Comparison of ENCODE assay signal across 19 cellular contexts in the genomic region with DNA sequence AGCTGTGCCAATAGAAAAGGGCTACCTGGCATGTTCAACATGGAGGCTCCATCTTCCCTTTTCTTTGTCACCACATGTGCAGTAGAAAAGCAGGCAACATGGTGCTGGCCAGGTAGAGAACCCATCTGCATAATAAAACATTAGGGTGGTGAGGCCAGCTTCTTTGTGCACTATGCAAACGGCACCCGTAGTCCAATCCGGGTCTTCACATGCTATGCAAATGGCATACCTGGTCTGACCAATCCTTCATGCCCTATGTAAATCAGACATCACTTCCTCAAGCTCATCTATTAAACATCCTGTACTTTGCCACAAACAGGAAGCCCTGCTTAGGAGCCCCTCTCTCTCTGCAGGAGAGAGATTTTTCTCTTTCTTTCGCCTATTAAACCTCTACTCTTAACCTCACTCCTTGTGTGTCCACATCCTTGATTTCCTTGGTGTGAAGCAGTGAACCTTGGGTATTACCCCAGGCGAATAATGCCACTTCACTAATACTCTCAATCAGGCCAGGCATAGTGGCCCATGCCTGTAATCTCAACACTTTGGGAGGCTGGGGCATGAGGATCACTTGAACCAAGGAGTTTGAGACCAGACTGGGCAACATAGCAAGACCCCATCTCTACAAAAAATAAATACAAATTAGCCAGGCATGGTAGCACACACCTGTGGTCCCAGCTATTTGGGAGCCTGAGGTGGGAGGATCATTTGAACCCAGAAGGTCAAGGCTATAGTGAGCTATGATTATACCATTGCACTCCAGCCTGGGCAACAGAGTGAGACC.
DNase-seq lines count a peak whose midpoint lies in the region; ATAC-seq and TF ChIP-seq lines count a peak whose summit lies in the region.
"Had no signal": no experiment of that assay in that cellular context is flagged by ENCODE, and none has a peak within 500 bp of the region (broad histone marks: within the 10 kb centered on the region; RNA-seq: fewer than 3 reads in every experiment).

No MANE protein-coding gene starts in this region.

- 67 to 85% methylated on average over 5 of the region's 5 CpGs for WGBS in thyroid gland, 2 donors

- peaks cover 38% of the 10 kb centered on the region for H3K9me3 Mint-ChIP-seq in GM23338
- H3K9me3 Mint-ChIP-seq in activated T-helper 17 cell treated with anti-CD3 and anti-CD28 coated beads, Interleukin-2, amount 50 U/mL, for 72 hours = peaks cover 4% of the 10 kb centered on the region
- H3K9me3 Mint-ChIP-seq: stimulated activated effector memory CD8-positive, alpha-beta T cell treated with anti-CD3 and anti-CD28 coated beads, Interleukin-12 subunit alpha, Interleukin-12 subunit beta, amount 100 ng/mL, for 72 hours had no signal

- ATAC-seq in GM23338 (peak; percentile 72), GM21390 (IDR thresholded peaks at IDR 0.05; ENCODE audit: unreplicated experiment) (no peak)
- peak; percentile 38 for ATAC-seq in activated T-helper 17 cell treated with anti-CD3 and anti-CD28 coated beads, Interleukin-2, amount 50 U/mL, for 72 hours (replicated peaks)
- ATAC-seq: stimulated activated effector memory CD8-positive, alpha-beta T cell treated with anti-CD3 and anti-CD28 coated beads, Interleukin-12 subunit alpha, Interleukin-12 subunit beta, amount 100 ng/mL, for 72 hours had no signal

- H3K27ac ChIP-seq in GM23338 (ENCODE audit: low read depth) (no peak overlapping the region), thyroid gland (no peak overlapping the region)
- H3K27ac ChIP-seq: BLaER1, cardiac muscle cell, left ventricle myocardium inferior, transverse colon had no signal

- H3K9me3 ChIP-seq in thyroid gland = no peaks in the 10 kb centered on the region
- H3K9me3 ChIP-seq: left ventricle myocardium inferior, transverse colon had no signal

- TF ChIP-seq CTCF in GM23338 (conservative IDR thresholded peaks at IDR 0.05; ENCODE audit: low read depth in 2 of 2) (no peak), thyroid gland (IDR thresholded peaks at IDR 0.05) (no peak)

- no peak overlapping the region for H3K4me3 ChIP-seq in GM23338
- H3K4me3 ChIP-seq in thyroid gland (replicated peaks in 1 of 3) = no peak overlapping the region
- H3K4me3 ChIP-seq: BLaER1, cardiac muscle cell, left ventricle myocardium inferior, transverse colon had no signal

- H2AFZ ChIP-seq in GM23338 = no peak overlapping the region

- no peak for TF ChIP-seq POLR2A in thyroid gland (IDR thresholded peaks at IDR 0.05)

- no peaks in the 10 kb centered on the region for H3K4me1 Mint-ChIP-seq in GM23338
- H3K4me1 Mint-ChIP-seq in activated T-helper 17 cell treated with anti-CD3 and anti-CD28 coated beads, Interleukin-2, amount 50 U/mL, for 72 hours = peaks cover 5% of the 10 kb centered on the region

- no peaks in the 10 kb centered on the region for H3K9me2 ChIP-seq in GM23338 (ENCODE audit: insufficient read depth)

- no peak overlapping the region for H3K4me2 ChIP-seq in GM23338
- H3K4me2 ChIP-seq: BLaER1 had no signal

- DNase-seq in COR-L47 (lab: John Stamatoyannopoulos, UW) (peak; percentile 54), GM23338 (ENCODE audit: low spot score) (peak; percentile 40), NCI-H69 (lab: John Stamatoyannopoulos, UW) (peak; percentile 50), thyroid gland (no peak), CD1c-positive myeloid dendritic cell (ENCODE audit: extremely low spot score) (no peak)
- DNase-seq: activated CD8-positive, alpha-beta memory T cell treated with anti-CD3 and anti-CD28 coated beads, Interleukin-2, amount 50 U/mL, for 4 hours; activated naive CD4-positive, alpha-beta T cell treated with Interleukin-2 at 50 U/mL for 16 hours; left ventricle myocardium inferior; NCI-H1105 treated with DMSO at 0.1 percent for 48 hours; NCI-H524 treated with DMSO at 0.1 percent for 48 hours; posterior cingulate gyrus; small intestine; transverse colon had no signal

- H3K4me1 ChIP-seq in GM23338 (ENCODE audit: insufficient read depth) (no peaks in the 10 kb centered on the region), thyroid gland (no peaks in the 10 kb centered on the region)
- H3K4me1 ChIP-seq: left ventricle myocardium inferior, transverse colon had no signal

- H3K4me3 Mint-ChIP-seq in GM23338 = no peak overlapping the region
- peak overlapping the region; percentile 1 for H3K4me3 Mint-ChIP-seq in activated T-helper 17 cell treated with anti-CD3 and anti-CD28 coated beads, Interleukin-2, amount 50 U/mL, for 72 hours
- H3K4me3 Mint-ChIP-seq: stimulated activated effector memory CD8-positive, alpha-beta T cell treated with anti-CD3 and anti-CD28 coated beads, Interleukin-12 subunit alpha, Interleukin-12 subunit beta, amount 100 ng/mL, for 72 hours; T-helper 1 cell treated with Interleukin-12 subunit alpha and Interleukin-12 subunit beta and Interleukin-4 antibody, amounts not matched to agents 30 μg/mL and 1 μg/mL, for 36 hours had no signal

- H3K27me3 ChIP-seq in GM23338 (ENCODE audit: insufficient read depth) = no peaks in the 10 kb centered on the region
- H3K27me3 ChIP-seq in thyroid gland = no peaks in the 10 kb centered on the region
- H3K27me3 ChIP-seq: BLaER1, cardiac muscle cell, transverse colon had no signal

- intact Hi-C loops in thyroid gland (cut with DNase I) = no loop called here

- H4K20me1 ChIP-seq in GM23338 (replicated peaks; ENCODE audit: insufficient read depth) = no peaks in the 10 kb centered on the region
- H4K20me1 ChIP-seq: BLaER1 had no signal

- H3K27me3 Mint-ChIP-seq in GM23338 (ENCODE audit: insufficient read depth, low read depth, poor library complexity) = no peaks in the 10 kb centered on the region
- H3K27me3 Mint-ChIP-seq in activated T-helper 17 cell treated with anti-CD3 and anti-CD28 coated beads, Interleukin-2, amount 50 U/mL, for 72 hours = no peaks in the 10 kb centered on the region

- no peaks in the 10 kb centered on the region for H3K79me2 ChIP-seq in GM23338 (replicated peaks; ENCODE audit: insufficient read depth)

- H3K36me3 Mint-ChIP-seq in GM23338 (ENCODE audit: low read depth) = peaks cover 18% of the 10 kb centered on the region
- no peaks in the 10 kb centered on the region for H3K36me3 Mint-ChIP-seq in activated T-helper 17 cell treated with anti-CD3 and anti-CD28 coated beads, Interleukin-2, amount 50 U/mL, for 72 hours (ENCODE audit: low read depth)
- H3K36me3 Mint-ChIP-seq: stimulated activated effector memory CD8-positive, alpha-beta T cell treated with anti-CD3 and anti-CD28 coated beads, Interleukin-12 subunit alpha, Interleukin-12 subunit beta, amount 100 ng/mL, for 72 hours had no signal

- no peaks in the 10 kb centered on the region for H3F3A ChIP-seq in GM23338 (replicated peaks; ENCODE audit: low read depth)

- H3K36me3 ChIP-seq in GM23338 (ENCODE audit: insufficient read depth) = peaks cover 2% of the 10 kb centered on the region; the same call in 1 of the 2 replicates
- H3K36me3 ChIP-seq in thyroid gland = no peaks in the 10 kb centered on the region
- H3K36me3 ChIP-seq: BLaER1, cardiac muscle cell, left ventricle myocardium inferior, transverse colon had no signal

- H3K27ac Mint-ChIP-seq in GM23338 = no peak overlapping the region
- no peak overlapping the region for H3K27ac Mint-ChIP-seq in activated T-helper 17 cell treated with anti-CD3 and anti-CD28 coated beads, Interleukin-2, amount 50 U/mL, for 72 hours
- H3K27ac Mint-ChIP-seq: stimulated activated effector memory CD8-positive, alpha-beta T cell treated with anti-CD3 and anti-CD28 coated beads, Interleukin-12 subunit alpha, Interleukin-12 subunit beta, amount 100 ng/mL, for 72 hours; T-helper 1 cell treated with Interleukin-12 subunit alpha and Interleukin-12 subunit beta and Interleukin-4 antibody, amounts not matched to agents 30 μg/mL and 1 μg/mL, for 36 hours had no signal

TF ChIP-seq in GM23338, 12 proteins besides CTCF, POLR2A, EP300 and RAD21 (continues in another document):
- TF ChIP-seq EZH2phosphoT487 (IDR thresholded peaks at IDR 0.05; ENCODE audit: unreplicated experiment) = no peak
- TF ChIP-seq CREB1 (CRISPR knock-in tag; IDR thresholded peaks at IDR 0.05; ENCODE audit: low read depth) = no peak
- no peak for TF ChIP-seq POLR2AphosphoS5 (IDR thresholded peaks at IDR 0.05; ENCODE audit: low read depth)
- TF ChIP-seq EZH2 (IDR thresholded peaks at IDR 0.05; ENCODE audit: low read depth, unreplicated experiment) = no peak
- no peak for TF ChIP-seq ETS1 (IDR thresholded peaks at IDR 0.05)
- no peak for TF ChIP-seq ZNF331 (CRISPR knock-in tag; IDR thresholded peaks at IDR 0.05; ENCODE audit: low read depth)
- TF ChIP-seq JUNB (IDR thresholded peaks at IDR 0.05; ENCODE audit: unreplicated experiment) = no peak
- no peak for TF ChIP-seq ZNF114 (CRISPR knock-in tag; IDR thresholded peaks at IDR 0.05)

Comparison
In these comparisons a context has a peak if more than half of its experiments do, and no peak if none do; other contexts are left out.
1. DNase-seq: peak in COR-L47 (single experiment), GM23338 (single experiment) and NCI-H69 (single experiment); none in thyroid gland (0 of 2) and CD1c-positive myeloid dendritic cell (single experiment).